ENCODE assay signal across 1 cellular context in the genomic region with DNA sequence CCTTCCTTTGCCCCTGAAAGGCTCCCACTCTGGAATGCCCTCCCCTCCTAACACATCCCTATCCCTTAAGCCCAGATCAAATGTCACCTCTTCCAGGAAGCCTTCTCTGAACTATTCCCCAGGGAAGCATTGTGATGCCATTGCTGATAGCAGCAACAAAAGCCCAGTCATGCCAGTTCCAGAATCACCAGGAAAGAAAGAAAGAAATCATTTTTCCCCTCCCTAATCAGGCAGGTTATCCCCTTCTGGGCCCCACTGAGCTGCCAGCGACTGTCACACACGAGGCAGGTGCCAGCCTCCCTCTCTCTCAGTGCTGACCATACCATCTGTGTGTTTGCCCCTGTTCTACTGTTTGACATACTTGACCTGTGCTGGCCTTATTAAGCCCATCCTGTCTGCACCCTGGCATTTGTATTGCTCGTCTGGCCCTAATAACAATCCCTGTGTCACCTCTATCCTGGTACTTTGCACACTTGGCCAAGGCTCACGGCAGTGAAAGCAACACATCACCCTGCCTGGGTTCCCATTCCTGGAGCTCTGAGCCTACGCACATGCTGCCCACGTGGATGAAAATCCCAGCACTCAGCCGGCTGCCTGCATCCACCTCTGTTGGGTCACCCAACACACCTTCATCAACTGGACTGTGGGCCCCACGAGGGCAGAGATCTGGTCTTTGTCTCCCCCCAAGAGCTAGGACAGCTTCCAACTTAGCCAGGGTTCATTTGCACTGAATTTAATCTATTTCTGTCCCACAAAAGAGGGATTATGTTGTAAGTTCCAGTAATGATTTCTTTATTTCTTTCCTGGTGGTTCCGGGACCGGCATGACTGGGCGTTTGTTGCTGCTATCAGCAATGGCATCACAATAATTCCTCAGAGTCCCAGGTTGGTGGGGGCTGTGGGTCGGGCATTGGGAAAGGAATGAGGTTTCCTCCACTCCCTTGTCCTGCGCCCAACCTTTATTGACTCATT.
TF ChIP-seq lines count a peak whose summit lies in the region.

No MANE protein-coding gene starts in this region.

TF ChIP-seq in HepG2, 621 proteins besides CTCF, POLR2A, EP300 and RAD21 (continued from another document):
- TF ChIP-seq, protein P1, sequence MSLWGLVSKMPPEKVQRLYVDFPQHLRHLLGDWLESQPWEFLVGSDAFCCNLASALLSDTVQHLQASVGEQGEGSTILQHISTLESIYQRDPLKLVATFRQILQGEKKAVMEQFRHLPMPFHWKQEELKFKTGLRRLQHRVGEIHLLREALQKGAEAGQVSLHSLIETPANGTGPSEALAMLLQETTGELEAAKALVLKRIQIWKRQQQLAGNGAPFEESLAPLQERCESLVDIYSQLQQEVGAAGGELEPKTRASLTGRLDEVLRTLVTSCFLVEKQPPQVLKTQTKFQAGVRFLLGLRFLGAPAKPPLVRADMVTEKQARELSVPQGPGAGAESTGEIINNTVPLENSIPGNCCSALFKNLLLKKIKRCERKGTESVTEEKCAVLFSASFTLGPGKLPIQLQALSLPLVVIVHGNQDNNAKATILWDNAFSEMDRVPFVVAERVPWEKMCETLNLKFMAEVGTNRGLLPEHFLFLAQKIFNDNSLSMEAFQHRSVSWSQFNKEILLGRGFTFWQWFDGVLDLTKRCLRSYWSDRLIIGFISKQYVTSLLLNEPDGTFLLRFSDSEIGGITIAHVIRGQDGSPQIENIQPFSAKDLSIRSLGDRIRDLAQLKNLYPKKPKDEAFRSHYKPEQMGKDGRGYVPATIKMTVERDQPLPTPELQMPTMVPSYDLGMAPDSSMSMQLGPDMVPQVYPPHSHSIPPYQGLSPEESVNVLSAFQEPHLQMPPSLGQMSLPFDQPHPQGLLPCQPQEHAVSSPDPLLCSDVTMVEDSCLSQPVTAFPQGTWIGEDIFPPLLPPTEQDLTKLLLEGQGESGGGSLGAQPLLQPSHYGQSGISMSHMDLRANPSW (CRISPR knock-in tag; IDR thresholded peaks at IDR 0.05; ENCODE audit: borderline replicate concordance), result peak; percentile 52; the same call in 1 of the 2 replicates
- TF ChIP-seq ZNF460 (CRISPR knock-in tag; IDR thresholded peaks at IDR 0.05; ENCODE audit: borderline replicate concordance) (no peak; the same call in 1 of the 2 replicates), NFE2L2 (IDR thresholded peaks at IDR 0.05; ENCODE audit: low read length) (0 out of 2 replicates have a peak, but pooled peaks have one; percentile 27), MIER3 (CRISPR knock-in tag; IDR thresholded peaks at IDR 0.05; ENCODE audit: borderline replicate concordance) (peak; percentile 94; the same call in 1 of the 2 replicates), MTF2 (CRISPR knock-in tag; IDR thresholded peaks at IDR 0.05; ENCODE audit: borderline replicate concordance) (no peak), RBM22 (optimal IDR thresholded peaks at IDR 0.05; ENCODE audit: low read length) (no peak), HDAC1 (CRISPR knock-in tag; IDR thresholded peaks at IDR 0.05) (0 out of 2 replicates have a peak, but pooled peaks have one; percentile 36), PRDM15 (CRISPR knock-in tag; IDR thresholded peaks at IDR 0.05) (no peak), USF2 (IDR thresholded peaks at IDR 0.05; ENCODE audit: low read depth, low read length) (no peak), USF2 (CRISPR knock-in tag; IDR thresholded peaks at IDR 0.05; ENCODE audit: borderline replicate concordance) (0 out of 2 replicates have a peak, but pooled peaks have one; percentile 15), ZKSCAN5 (CRISPR knock-in tag; IDR thresholded peaks at IDR 0.05) (no peak), ZSCAN12 (CRISPR knock-in tag; IDR thresholded peaks at IDR 0.05) (0 out of 2 replicates have a peak, but pooled peaks have one; percentile 35)
